Comparison of ENCODE assay signal across 12 cellular contexts in the genomic region with DNA sequence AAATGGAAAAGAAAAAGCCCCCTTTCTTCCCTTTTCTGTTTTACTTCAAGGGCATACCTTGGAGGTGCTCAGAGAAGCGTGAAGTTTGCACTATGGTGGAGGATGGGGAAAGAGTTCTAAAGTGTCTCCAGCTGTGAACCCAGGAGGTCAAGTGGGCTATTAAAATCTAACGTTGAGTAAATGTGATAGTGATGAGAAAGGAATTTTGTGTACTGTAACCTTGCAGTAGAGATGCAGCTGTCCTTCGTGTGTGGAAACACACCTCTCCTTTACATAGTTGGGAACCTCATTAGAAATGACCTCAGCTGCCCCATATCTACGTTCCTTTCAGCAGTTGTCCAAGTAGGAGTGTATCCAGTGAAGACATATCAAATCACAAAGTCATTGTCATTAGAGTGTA. TPM values are rescaled to one million over a fixed set of nuclear protein-coding genes. Genes with fewer than 3 reads are reported as not detected.
DNase-seq lines count a peak whose midpoint lies in the region; ATAC-seq, FAIRE-seq and TF ChIP-seq lines count a peak whose summit lies in the region.
"Had no signal": no experiment of that assay in that cellular context is flagged by ENCODE, and none has a peak within 500 bp of the region (broad histone marks: within the 10 kb centered on the region; RNA-seq: fewer than 3 reads in every experiment).

No MANE protein-coding gene starts in this region.

- TF ChIP-seq CTCF in MCF 10A (IDR thresholded peaks at IDR 0.05; ENCODE audit: unreplicated experiment) (no peak), breast epithelium (IDR thresholded peaks at IDR 0.05) (no peak), GM12878 (IDR thresholded peaks at IDR 0.05 in 2 of 3, conservative IDR thresholded peaks at IDR 0.05 in 1 of 3; ENCODE audit: control insufficient read depth in 2 of 3, extremely low read depth in 1 of 3, insufficient read depth in 1 of 3, low read depth in 3 of 3, low read length in 3 of 3) (no peak), smooth muscle cell (IDR thresholded peaks at IDR 0.05; ENCODE audit: borderline replicate concordance, insufficient read depth, poor library complexity, severe bottlenecking) (no peak)

- ATAC-seq in GM12878 (no peak), GM21786 (IDR thresholded peaks at IDR 0.05; ENCODE audit: unreplicated experiment) (no peak)

- H3K4me1 ChIP-seq in breast epithelium (no peaks in the 10 kb centered on the region), GM12878 (ENCODE audit: control insufficient read depth, insufficient read depth, low read length) (peaks cover 6% of the 10 kb centered on the region; the same call in 1 of the 2 replicates), smooth muscle cell (ENCODE audit: low read depth) (peaks cover 11% of the 10 kb centered on the region)

- TF ChIP-seq POLR2A in breast epithelium (IDR thresholded peaks at IDR 0.05) (no peak), GM12878 (IDR thresholded peaks at IDR 0.05; ENCODE audit: low read depth, low read length) (no peak)

- DNase-seq in MCF 10A (ENCODE audit: unreplicated experiment): no peak
- DNase-seq in breast epithelium (ENCODE audit: low spot score in 2 of 2): no peak
- peak; percentile 2 for DNase-seq in HTR-8/SVneo (ENCODE audit: insufficient read length, low spot score)
- peak; percentile 9 for DNase-seq in GM12878 (ENCODE audit: low read depth, low spot score)
- DNase-seq in smooth muscle cell (lab: John Stamatoyannopoulos, UW; ENCODE audit: unreplicated experiment): no peak
- no peak for DNase-seq in occipital lobe (lab: John Stamatoyannopoulos, UW)
- DNase-seq in LoVo (ENCODE audit: low spot score): no peak
- DNase-seq: activated T-cell treated with anti-CD3 and anti-CD28 coated beads, Interleukin-2, amount 50 U/mL, for 48 hours; central memory CD4-positive, alpha-beta T cell had no signal

- CTCF ChIA-PET in MCF 10A (lab: Yijun Ruan, JAX): interaction anchor here (1.5 kb wide), 1 partner anchor 66 kb away, joined by 6 read pairs; a partner anchor contains a TSS
- CTCF ChIA-PET in GM12878 (lab: Yijun Ruan, JAX): no interaction called here

- H3K27me3 ChIP-seq in breast epithelium (no peaks in the 10 kb centered on the region), GM12878 (replicated peaks in 1 of 2; ENCODE audit: control insufficient read depth in 2 of 2, insufficient read depth in 2 of 2, low read length in 1 of 2) (no peaks in the 10 kb centered on the region), smooth muscle cell (ENCODE audit: low read depth) (no peaks in the 10 kb centered on the region)

- H4K20me1 ChIP-seq in GM12878 (ENCODE audit: control insufficient read depth, insufficient read depth): no peaks in the 10 kb centered on the region
- H4K20me1 ChIP-seq in smooth muscle cell (ENCODE audit: low read depth): no peaks in the 10 kb centered on the region

- no peak for TF ChIP-seq RAD21 in GM12878 (IDR thresholded peaks at IDR 0.05; ENCODE audit: insufficient read depth, low read depth, low read length)

- no peak for TF ChIP-seq EP300 in GM12878 (IDR thresholded peaks at IDR 0.05; ENCODE audit: borderline replicate concordance in 1 of 2, control insufficient read depth in 1 of 2, low read depth in 2 of 2, low read length in 2 of 2)

- POLR2A ChIA-PET in MCF 10A (lab: Yijun Ruan, JAX) (no interaction called here), GM12878 (lab: Charles Lee) (interaction anchor here (1.0 kb wide), 1 partner anchor 29 kb away, joined by 3 read pairs; no protein-coding TSS in a partner anchor)

- H3K4me3 ChIP-seq in breast epithelium: no peak overlapping the region
- no peak overlapping the region for H3K4me3 ChIP-seq in GM12878
- no peak overlapping the region for H3K4me3 ChIP-seq in smooth muscle cell

- H3K27ac Mint-ChIP-seq in MCF 10A (ENCODE audit: low read depth, unreplicated experiment): no peak overlapping the region
- H3K27ac Mint-ChIP-seq: B cell had no signal

- H3K4me3 Mint-ChIP-seq in MCF 10A (ENCODE audit: unreplicated experiment): no peak overlapping the region
- H3K4me3 Mint-ChIP-seq: B cell had no signal

- in situ Hi-C loops in GM12878 (cut with MboI): no loop called here

- WGBS in GM12878 (ENCODE audit: insufficient coverage, insufficient replicate concordance, low lambda C conversion rate, missing lambda C conversion rate): 59% methylated on average over 4 of the region's 4 CpGs
- WGBS in smooth muscle cell (ENCODE audit: low lambda C conversion rate): 85% methylated on average over 4 of the region's 4 CpGs

- BruUV-seq in MCF 10A (replicated peaks; lab: Mats Ljungman, UMichigan) (TSS peak; percentile 54), GM12878 (replicated peaks; lab: Mats Ljungman, UMichigan) (TSS peak; percentile 51)

- intact Hi-C loops in MCF 10A (cut with micrococcal nuclease) (no loop called here), breast epithelium (cut with DNase I; ENCODE audit: low total_unique reads) (loop anchor here (5.0 to 10.0 kb wide), 2 partner anchors 65 to 1327 kb away; a partner anchor contains a TSS), GM12878 (cut with micrococcal nuclease; ENCODE audit: unreplicated experiment) (no loop called here)

- no peak overlapping the region for H3K4me2 ChIP-seq in GM12878 (ENCODE audit: control insufficient read depth, insufficient read depth)
- H3K4me2 ChIP-seq in smooth muscle cell: no peak overlapping the region

- no peaks in the 10 kb centered on the region for H3K9me3 Mint-ChIP-seq in MCF 10A (ENCODE audit: unreplicated experiment)

- RAD21 ChIA-PET in GM12878 (lab: Charles Lee; ENCODE audit: unreplicated experiment): no interaction called here

- peaks cover 21% of the 10 kb centered on the region for H3K4me1 Mint-ChIP-seq in MCF 10A (ENCODE audit: insufficient read depth, unreplicated experiment)
- H3K4me1 Mint-ChIP-seq: B cell had no signal

- peaks cover 50% of the 10 kb centered on the region for H3K36me3 Mint-ChIP-seq in MCF 10A (ENCODE audit: insufficient read depth, unreplicated experiment)

- H3K79me2 ChIP-seq in GM12878 (ENCODE audit: control insufficient read depth, insufficient read depth, low read length): no peaks in the 10 kb centered on the region
- H3K79me2 ChIP-seq in smooth muscle cell (ENCODE audit: low read depth): no peaks in the 10 kb centered on the region

- no peak overlapping the region for H3K9ac ChIP-seq in GM12878 (ENCODE audit: control insufficient read depth, insufficient read depth, low read length)
- H3K9ac ChIP-seq in smooth muscle cell (ENCODE audit: low read depth): no peak overlapping the region

- FAIRE-seq in HTR-8/SVneo (lab: Jason Lieb, UNC) (no peak), GM12878 (lab: Jason Lieb, UNC) (no peak)
- FAIRE-seq: TTC549 had no signal

- H3K27ac ChIP-seq in breast epithelium: no peak overlapping the region
- no peak overlapping the region for H3K27ac ChIP-seq in GM12878 (ENCODE audit: control insufficient read depth, insufficient read depth)
- peak overlapping the region; percentile 95 for H3K27ac ChIP-seq in smooth muscle cell (ENCODE audit: low read depth)

- no peaks in the 10 kb centered on the region for H3K27me3 Mint-ChIP-seq in MCF 10A (ENCODE audit: insufficient read depth, unreplicated experiment)
- H3K27me3 Mint-ChIP-seq: B cell had no signal

- H3K36me3 ChIP-seq in breast epithelium (no peaks in the 10 kb centered on the region), GM12878 (ENCODE audit: control insufficient read depth in 2 of 2, insufficient read depth in 2 of 2, low read length in 1 of 2) (peaks cover 0 to 16% of the 10 kb centered on the region in 2 experiments; a peak in 2 of 4 replicates), smooth muscle cell (ENCODE audit: low read depth) (no peaks in the 10 kb centered on the region)

- H3F3A ChIP-seq in smooth muscle cell (ENCODE audit: low read depth): peaks cover 20% of the 10 kb centered on the region

- no peaks in the 10 kb centered on the region for H3K9me3 ChIP-seq in breast epithelium
- no peaks in the 10 kb centered on the region for H3K9me3 ChIP-seq in GM12878 (replicated peaks; ENCODE audit: control insufficient read depth, insufficient read depth, low read length)
- no peaks in the 10 kb centered on the region for H3K9me3 ChIP-seq in smooth muscle cell (replicated peaks; ENCODE audit: low read depth)

- SMC1A ChIA-PET in GM12878 (lab: Charles Lee; ENCODE audit: uncharacterized antibody, unreplicated experiment): no interaction called here

- H2AFZ ChIP-seq in GM12878 (ENCODE audit: control insufficient read depth, low read depth, low read length) (no peak overlapping the region), smooth muscle cell (ENCODE audit: low read depth) (no peak overlapping the region)

TF ChIP-seq in GM12878, 131 proteins besides CTCF, POLR2A, EP300 and RAD21 (continues in another document):
- no peak for TF ChIP-seq SMARCA5 (IDR thresholded peaks at IDR 0.05)
- 0 out of 2 replicates have a peak, but pooled peaks have one; percentile 4 for TF ChIP-seq MEF2A (IDR thresholded peaks at IDR 0.05; ENCODE audit: insufficient read depth, low read depth, low read length)

RNA-seq across cellular contexts. Expression of a gene that starts 26.5 kb away (rescaled TPM):
- total RNA-seq in MCF 10A (2022) (110 and 112 TPM in 2 replicates), breast epithelium (100 to 1,000 TPM; 136 to 283 (median 159) TPM), GM12878 (2014; rRNA removed) (48.5 and 68.2 TPM in 2 replicates), GM12878 (2014; rRNA removed; fragmentation: Illumina TruSeq; extraction: Trizol) (75.7 and 77.5 TPM in 2 replicates), GM12878 (2021) (94.4 and 101 TPM in 2 replicates), smooth muscle cell (128 and 132 TPM in 2 replicates), occipital lobe (137 TPM)
- 54.5 and 66.5 TPM in 2 replicates for total RNA-seq in GM12878 (2013; cell fraction: nucleolus; rRNA removed)
- 61.6 TPM for polyA plus RNA-seq in GM12878 (2011; ENCODE audit: low read depth)
- polyA plus RNA-seq in GM12878 (2011; rRNA removed) (159 and 222 TPM in 2 replicates), GM12878 (2014; fragmentation: Illumina TruSeq; extraction: Trizol) (80.6 and 100 TPM in 2 replicates), GM12878 (2014; fragmentation: Nextera tagmentation; extraction: Ambion mirVana) (100 to 1,000 TPM in 1 of 2 experiments, 10 to 100 TPM in 1; 96.3 to 134 TPM), GM12878 (2014; rRNA removed) (75.7 and 78.1 TPM in 2 replicates), GM12878 (2016; fragmentation: Nextera tagmentation; extraction: Ambion mirVana) (100 to 1,000 TPM; 136 to 138 TPM), smooth muscle cell (137 and 150 TPM in 2 replicates)
- 66.4 and 79.4 TPM in 2 replicates for polyA plus RNA-seq in GM12878 (2011; cell fraction: cytosol; rRNA removed)
- polyA plus RNA-seq in GM12878 (2011; cell fraction: nucleus; rRNA removed): 57.6 and 76.8 TPM in 2 replicates
- polyA plus RNA-seq in GM12878 (2012): 70.7 and 71.6 TPM in 2 replicates
- polyA minus RNA-seq in GM12878 (2011; rRNA and poly(A)+ RNA removed): 81.9 and 87.8 TPM in 2 replicates
- 16.4 and 31.2 TPM in 2 replicates for polyA minus RNA-seq in GM12878 (2011; cell fraction: cytosol; rRNA and poly(A)+ RNA removed)
- 26.2 and 37.0 TPM in 2 replicates for polyA minus RNA-seq in GM12878 (2011; cell fraction: nucleus; rRNA and poly(A)+ RNA removed)

Comparison
In these comparisons a context has a peak if more than half of its experiments do, and no peak if none do; other contexts are left out.
1. DNase-seq: peak in HTR-8/SVneo (single experiment) and GM12878 (single experiment); none in MCF 10A (single experiment), breast epithelium (0 of 2), smooth muscle cell (single experiment), occipital lobe (single experiment) and LoVo (single experiment).